In genomic region chr17:14321980-14322776, GRCh38 we compare ENCODE assay signal across 16 cellular contexts. TPM values are rescaled to one million over a fixed set of nuclear protein-coding genes. Genes with fewer than 3 reads are reported as not detected.
DNase-seq lines count a peak whose midpoint lies in the region; ATAC-seq lines count a peak whose summit lies in the region.
"Had no signal": no experiment of that assay in that cellular context is flagged by ENCODE, and none has a peak within 500 bp of the region (broad histone marks: within the 10 kb centered on the region; RNA-seq: fewer than 3 reads in every experiment).

No MANE protein-coding gene starts in this region.

- H3K36me3 Mint-ChIP-seq in CD8-positive, alpha-beta memory T cell = peaks cover 0 to 5% (median 4%) of the 10 kb centered on the region in 3 donors
- peaks cover 23% of the 10 kb centered on the region for H3K36me3 Mint-ChIP-seq in activated naive CD8-positive, alpha-beta T cell treated with anti-CD3 and anti-CD28 coated beads for 36 hours
- H3K36me3 Mint-ChIP-seq in naive thymus-derived CD8-positive, alpha-beta T cell = peaks cover 2 to 25% (median 5%) of the 10 kb centered on the region in 3 donors

- peak overlapping the region; percentile 48 to 96 (median 81) for H3K4me2 ChIP-seq in BLaER1 treated with 17β-estradiol and CSF1 and Interleukin-3, amounts not matched to agents 10 nM and 100 nM

- H3K27me3 Mint-ChIP-seq in CD8-positive, alpha-beta memory T cell = no peaks in the 10 kb centered on the region
- no peaks in the 10 kb centered on the region for H3K27me3 Mint-ChIP-seq in activated naive CD8-positive, alpha-beta T cell treated with anti-CD3 and anti-CD28 coated beads for 36 hours
- no peaks in the 10 kb centered on the region for H3K27me3 Mint-ChIP-seq in naive thymus-derived CD8-positive, alpha-beta T cell

- peaks cover 72 to 90% (median 72%) of the 10 kb centered on the region in 3 donors for H3K4me1 Mint-ChIP-seq in CD8-positive, alpha-beta memory T cell
- H3K4me1 Mint-ChIP-seq in activated naive CD8-positive, alpha-beta T cell treated with anti-CD3 and anti-CD28 coated beads for 36 hours = peaks cover 60% of the 10 kb centered on the region
- H3K4me1 Mint-ChIP-seq in naive thymus-derived CD8-positive, alpha-beta T cell = peaks cover 43 to 94% (median 85%) of the 10 kb centered on the region in 4 donors

- H3K36me3 ChIP-seq in BLaER1 treated with 17β-estradiol and CSF1 and Interleukin-3, amounts not matched to agents 10 nM and 100 nM = peaks cover 0 to 50% (median 20%) of the 10 kb centered on the region in 11 experiments; a peak in 8 of 22 replicates
- no peaks in the 10 kb centered on the region for H3K36me3 ChIP-seq in CD8-positive, alpha-beta memory T cell (ENCODE audit: insufficient read depth, low read length)
- H3K36me3 ChIP-seq: spleen had no signal

- peaks cover 55 to 86% (median 77%) of the 10 kb centered on the region in 10 experiments for H3K4me1 ChIP-seq in BLaER1 treated with 17β-estradiol and CSF1 and Interleukin-3, amounts not matched to agents 10 nM and 100 nM
- H3K4me1 ChIP-seq in CD8-positive, alpha-beta memory T cell (ENCODE audit: insufficient read depth, low read length) = peaks cover 42% of the 10 kb centered on the region
- H3K4me1 ChIP-seq: testis had no signal

- no peak overlapping the region for H3K4me3 Mint-ChIP-seq in CD8-positive, alpha-beta memory T cell
- H3K4me3 Mint-ChIP-seq in activated naive CD8-positive, alpha-beta T cell treated with anti-CD3 and anti-CD28 coated beads for 36 hours = peak overlapping the region; percentile 29
- peak overlapping the region in 2 of 10 donors; percentile 2 to 12 for H3K4me3 Mint-ChIP-seq in naive thymus-derived CD8-positive, alpha-beta T cell
- H3K4me3 Mint-ChIP-seq: T-helper 1 cell treated with Interleukin-12 subunit alpha and Interleukin-12 subunit beta and Interleukin-4 antibody, amounts not matched to agents 30 μg/mL and 1 μg/mL, for 36 hours; WTC11 had no signal

- H3K27ac ChIP-seq in BLaER1 treated with 17β-estradiol and CSF1 and Interleukin-3, amounts not matched to agents 10 nM and 100 nM = peak overlapping the region in 9 of 11 experiments; percentile 50 to 92 (median 67); a peak in 18 of 22 replicates
- no peak overlapping the region for H3K27ac ChIP-seq in CD8-positive, alpha-beta memory T cell (ENCODE audit: low read depth, low read length)
- H3K27ac ChIP-seq: spleen, testis had no signal

- peaks cover 0 to 11% (median 0%) of the 10 kb centered on the region in 11 experiments; a peak in 3 of 22 replicates for H4K20me1 ChIP-seq in BLaER1 treated with 17β-estradiol and CSF1 and Interleukin-3, amounts not matched to agents 10 nM and 100 nM

- POLR2A ChIA-PET in CD8-positive, alpha-beta memory T cell (lab: Charles Lee) = no interaction called here
- POLR2A ChIA-PET in naive thymus-derived CD8-positive, alpha-beta T cell (lab: Charles Lee) = no interaction called here

- H3K4me3 ChIP-seq in BLaER1 treated with 17β-estradiol and CSF1 and Interleukin-3, amounts not matched to agents 10 nM and 100 nM = 0 out of 20 replicates have a peak overlapping the region, but pooled peaks of 1 of the 10 experiments have one; percentile 14
- peak overlapping the region; percentile 4 for H3K4me3 ChIP-seq in CD8-positive, alpha-beta memory T cell (ENCODE audit: low read length)
- H3K4me3 ChIP-seq: spleen, testis had no signal

- no peaks in the 10 kb centered on the region for H3K9me3 Mint-ChIP-seq in CD8-positive, alpha-beta memory T cell
- peaks cover 2% of the 10 kb centered on the region for H3K9me3 Mint-ChIP-seq in activated naive CD8-positive, alpha-beta T cell treated with anti-CD3 and anti-CD28 coated beads for 36 hours
- H3K9me3 Mint-ChIP-seq in naive thymus-derived CD8-positive, alpha-beta T cell = no peaks in the 10 kb centered on the region
- H3K9me3 Mint-ChIP-seq: T-helper 1 cell treated with Interleukin-12 subunit alpha and Interleukin-12 subunit beta and Interleukin-4 antibody, amounts not matched to agents 30 μg/mL and 1 μg/mL, for 36 hours; WTC11 had no signal

- CTCF ChIA-PET in CD8-positive, alpha-beta memory T cell (lab: Charles Lee) = no interaction called here

- peaks cover 0 to 34% (median 11%) of the 10 kb centered on the region in 11 experiments; a peak in 10 of 22 replicates for H3K9me3 ChIP-seq in BLaER1 treated with 17β-estradiol and CSF1 and Interleukin-3, amounts not matched to agents 10 nM and 100 nM (replicated peaks in 1 of 11)
- H3K9me3 ChIP-seq in CD8-positive, alpha-beta memory T cell (ENCODE audit: low read length) = no peaks in the 10 kb centered on the region
- H3K9me3 ChIP-seq: spleen, testis had no signal

- peak overlapping the region in 3 of 8 donors; percentile 17 to 57 (median 47) for H3K27ac Mint-ChIP-seq in CD8-positive, alpha-beta memory T cell
- peak overlapping the region; percentile 83 for H3K27ac Mint-ChIP-seq in activated naive CD8-positive, alpha-beta T cell treated with anti-CD3 and anti-CD28 coated beads for 36 hours
- peak overlapping the region in 6 of 10 donors; percentile 1 to 57 (median 32) for H3K27ac Mint-ChIP-seq in naive thymus-derived CD8-positive, alpha-beta T cell
- H3K27ac Mint-ChIP-seq: WTC11 had no signal

- no peak for ATAC-seq in naive thymus-derived CD8-positive, alpha-beta T cell
- ATAC-seq in HG02870 (IDR thresholded peaks at IDR 0.05; ENCODE audit: unreplicated experiment) = no peak
- no peak for ATAC-seq in HG03135 (IDR thresholded peaks at IDR 0.05; ENCODE audit: unreplicated experiment)
- ATAC-seq: HCT116, left ventricle myocardium superior, WTC11 had no signal

- no peak for DNase-seq in CD8-positive, alpha-beta memory T cell
- no peak for DNase-seq in activated naive CD8-positive, alpha-beta T cell treated with anti-CD3 and anti-CD28 coated beads for 36 hours
- no peak for DNase-seq in naive thymus-derived CD8-positive, alpha-beta T cell
- DNase-seq in C1 segment of cervical spinal cord (lab: John Stamatoyannopoulos, UW) (no peak), retina (no peak)
- DNase-seq: dermis blood vessel endothelial cell, erythroblast, left ventricle myocardium superior, spleen, testis had no signal

- no peaks in the 10 kb centered on the region for H3K27me3 ChIP-seq in BLaER1 treated with 17β-estradiol and CSF1 and Interleukin-3, amounts not matched to agents 10 nM and 100 nM
- no peaks in the 10 kb centered on the region for H3K27me3 ChIP-seq in CD8-positive, alpha-beta memory T cell (ENCODE audit: insufficient read depth, low read length, poor library complexity, severe bottlenecking)
- H3K27me3 ChIP-seq: spleen, testis had no signal

- peak overlapping the region in 3 of 11 experiments; percentile 12 to 43 (median 21); a peak in 5 of 22 replicates for H3K9ac ChIP-seq in BLaER1 treated with 17β-estradiol and CSF1 and Interleukin-3, amounts not matched to agents 10 nM and 100 nM

RNA-seq across cellular contexts. Expression of gene HS3ST3B1, which starts 21.3 kb away (rescaled TPM):
- 1 to 10 TPM; 5.5 to 6.0 TPM for total RNA-seq in CD8-positive, alpha-beta memory T cell
- 11.0 TPM for polyA plus RNA-seq in CD8-positive, alpha-beta memory T cell
- 1 to 10 TPM; 5.8 to 5.9 TPM for total RNA-seq in activated naive CD8-positive, alpha-beta T cell treated with anti-CD3 and anti-CD28 coated beads for 36 hours
- 10 to 100 TPM; 37.5 to 37.6 TPM for total RNA-seq in naive thymus-derived CD8-positive, alpha-beta T cell
- 10 to 100 TPM in 2 of 3 donors, 1 to 10 TPM in 1; 9.2 to 12.7 (median 11.8) TPM for polyA plus RNA-seq in naive thymus-derived CD8-positive, alpha-beta T cell

Comparison
In these comparisons a context has a peak if more than half of its experiments do, and no peak if none do; other contexts are left out.
1. RNA of gene HS3ST3B1, which starts 21.3 kb away (total RNA-seq): 37.5 to 37.6 TPM in naive thymus-derived CD8-positive, alpha-beta T cell; 5.5 to 6.0 TPM in CD8-positive, alpha-beta memory T cell and 5.8 to 5.9 TPM in activated naive CD8-positive, alpha-beta T cell treated with anti-CD3 and anti-CD28 coated beads for 36 hours; every median in the first group is over 4 times any median in the second.